Comparison of ENCODE assay signal across 14 cellular contexts in the genomic region with DNA sequence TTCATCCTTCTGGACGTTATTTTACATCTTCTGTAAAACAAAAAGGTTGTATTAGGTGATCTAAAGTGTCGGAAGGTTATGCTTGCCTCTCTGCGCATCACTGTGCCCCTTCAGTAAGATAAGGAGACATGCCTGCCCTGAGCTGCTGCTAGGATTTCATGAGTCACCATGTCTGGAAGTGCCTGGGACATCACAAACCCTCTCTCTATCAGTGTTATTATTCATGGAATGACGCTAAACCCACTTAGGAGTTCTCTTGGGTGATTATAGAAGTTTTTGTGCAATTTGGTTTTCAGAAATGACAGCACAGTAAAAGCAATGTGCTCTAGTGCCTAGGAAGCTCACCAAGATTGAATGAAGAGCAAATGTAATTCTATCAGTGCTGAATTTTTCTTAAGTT.
DNase-seq lines count a peak whose midpoint lies in the region; ATAC-seq and TF ChIP-seq lines count a peak whose summit lies in the region.
"Had no signal": no experiment of that assay in that cellular context is flagged by ENCODE, and none has a peak within 500 bp of the region (broad histone marks: within the 10 kb centered on the region; RNA-seq: fewer than 3 reads in every experiment).

No MANE protein-coding gene starts in this region.

- no peak overlapping the region for H2AFZ ChIP-seq in osteoblast (ENCODE audit: low read length)

- H3K9me3 ChIP-seq in osteoblast (ENCODE audit: low read depth, low read length), result no peaks in the 10 kb centered on the region
- H3K9me3 ChIP-seq in gastrocnemius medialis, result no peaks in the 10 kb centered on the region
- H3K9me3 ChIP-seq: esophagus squamous epithelium, transverse colon had no signal

- no peak overlapping the region for H3K4me3 Mint-ChIP-seq in stimulated activated naive B cell treated with anti-CD40 and anti-IgM and Interleukin-4, amounts not matched to agents 10 μg/mL and 1 μg/mL and 100 μg/mL, for 72 hours
- H3K4me3 Mint-ChIP-seq: activated CD8-positive, alpha-beta memory T cell treated with anti-CD3 and anti-CD28 coated beads, Interleukin-2, amount 10 ng/mL, durations not matched to agents 7 days and 5 days had no signal

- no peaks in the 10 kb centered on the region for H3K9me3 Mint-ChIP-seq in stimulated activated naive B cell treated with anti-CD40 and anti-IgM and Interleukin-4, amounts not matched to agents 10 μg/mL and 1 μg/mL and 100 μg/mL, for 72 hours

- H3K36me3 Mint-ChIP-seq in stimulated activated naive B cell treated with anti-CD40 and anti-IgM and Interleukin-4, amounts not matched to agents 10 μg/mL and 1 μg/mL and 100 μg/mL, for 72 hours, result no peaks in the 10 kb centered on the region
- H3K36me3 Mint-ChIP-seq: activated CD8-positive, alpha-beta memory T cell treated with anti-CD3 and anti-CD28 coated beads, Interleukin-2, amount 10 ng/mL, durations not matched to agents 7 days and 5 days had no signal

- no peak for ATAC-seq in stimulated activated naive B cell treated with anti-CD40 and anti-IgM and Interleukin-4, amounts not matched to agents 10 μg/mL and 1 μg/mL and 100 μg/mL, for 72 hours (replicated peaks)
- ATAC-seq in gastrocnemius medialis, result no peak
- ATAC-seq: activated CD8-positive, alpha-beta memory T cell treated with anti-CD3 and anti-CD28 coated beads, Interleukin-2, amount 10 ng/mL, durations not matched to agents 7 days and 5 days had no signal

- peak; percentile 69 for DNase-seq in EL
- peak; percentile 23 for DNase-seq in SK-N-DZ (ENCODE audit: low spot score)
- DNase-seq in foreskin fibroblast, result peak; percentile 37 to 66
- peak; percentile 6 for DNase-seq in osteoblast (ENCODE audit: insufficient read length, low spot score, missing footprints)
- no peak for DNase-seq in NCI-H1436 (lab: John Stamatoyannopoulos, UW)
- DNase-seq in DMS153 (lab: John Stamatoyannopoulos, UW), result no peak
- no peak for DNase-seq in stimulated activated naive B cell treated with anti-CD40 and anti-IgM and Interleukin-4, amounts not matched to agents 10 μg/mL and 1 μg/mL and 100 μg/mL, for 72 hours
- DNase-seq in gastrocnemius medialis, result no peak
- DNase-seq: activated CD8-positive, alpha-beta memory T cell treated with anti-CD3 and anti-CD28 coated beads, Interleukin-2, amount 10 ng/mL, durations not matched to agents 7 days and 5 days; DMS 273 treated with DMSO at 0.1 percent for 48 hours; esophagus squamous epithelium; T-helper 2 cell; transverse colon had no signal

- no peaks in the 10 kb centered on the region for H3K4me1 Mint-ChIP-seq in stimulated activated naive B cell treated with anti-CD40 and anti-IgM and Interleukin-4, amounts not matched to agents 10 μg/mL and 1 μg/mL and 100 μg/mL, for 72 hours
- H3K4me1 Mint-ChIP-seq: activated CD8-positive, alpha-beta memory T cell treated with anti-CD3 and anti-CD28 coated beads, Interleukin-2, amount 10 ng/mL, durations not matched to agents 7 days and 5 days had no signal

- TF ChIP-seq CTCF in foreskin fibroblast (IDR thresholded peaks at IDR 0.05; ENCODE audit: low read depth, low read length), result no peak
- TF ChIP-seq CTCF in osteoblast (IDR thresholded peaks at IDR 0.05; ENCODE audit: extremely low read depth, low read depth, low read length), result no peak
- no peak for TF ChIP-seq CTCF in gastrocnemius medialis (IDR thresholded peaks at IDR 0.05 in 4 of 5, conservative IDR thresholded peaks at IDR 0.05 in 1 of 5)

- peaks cover 34% of the 10 kb centered on the region for H3K4me1 ChIP-seq in osteoblast (ENCODE audit: insufficient read depth, low read length)
- H3K4me1 ChIP-seq in gastrocnemius medialis, result no peaks in the 10 kb centered on the region
- H3K4me1 ChIP-seq: esophagus squamous epithelium, transverse colon had no signal

- no peaks in the 10 kb centered on the region for H4K20me1 ChIP-seq in osteoblast (ENCODE audit: insufficient read depth, low read length)

- H3K36me3 ChIP-seq in osteoblast (ENCODE audit: insufficient read depth, low read length) (no peaks in the 10 kb centered on the region), gastrocnemius medialis (no peaks in the 10 kb centered on the region)
- H3K36me3 ChIP-seq: esophagus squamous epithelium, transverse colon had no signal

- intact Hi-C loops in gastrocnemius medialis (cut with DNase I; ENCODE audit: low total_unique reads), result no loop called here

- no peaks in the 10 kb centered on the region for H3K79me2 ChIP-seq in osteoblast (ENCODE audit: insufficient read depth, low read length)

- H3K4me3 ChIP-seq in foreskin fibroblast (ENCODE audit: low read depth in 1 of 2, low read length in 2 of 2), result no peak overlapping the region
- no peak overlapping the region for H3K4me3 ChIP-seq in osteoblast (ENCODE audit: insufficient read depth, low read length)
- H3K4me3 ChIP-seq in gastrocnemius medialis, result no peak overlapping the region
- H3K4me3 ChIP-seq: esophagus squamous epithelium, lung, transverse colon had no signal

- no peak overlapping the region for H3K27ac Mint-ChIP-seq in stimulated activated naive B cell treated with anti-CD40 and anti-IgM and Interleukin-4, amounts not matched to agents 10 μg/mL and 1 μg/mL and 100 μg/mL, for 72 hours
- H3K27ac Mint-ChIP-seq: activated CD8-positive, alpha-beta memory T cell treated with anti-CD3 and anti-CD28 coated beads, Interleukin-2, amount 10 ng/mL, durations not matched to agents 7 days and 5 days had no signal

- H3K4me2 ChIP-seq in osteoblast (ENCODE audit: insufficient read depth, low read length), result peak overlapping the region; percentile 56

- no peak for TF ChIP-seq POLR2A in gastrocnemius medialis (IDR thresholded peaks at IDR 0.05)

- in situ Hi-C loops in gastrocnemius medialis (cut with MboI; ENCODE audit: low sequenced_read_pairs in 4 of 4), result no loop called here

- H3K27me3 Mint-ChIP-seq in stimulated activated naive B cell treated with anti-CD40 and anti-IgM and Interleukin-4, amounts not matched to agents 10 μg/mL and 1 μg/mL and 100 μg/mL, for 72 hours, result no peaks in the 10 kb centered on the region
- H3K27me3 Mint-ChIP-seq: activated CD8-positive, alpha-beta memory T cell treated with anti-CD3 and anti-CD28 coated beads, Interleukin-2, amount 10 ng/mL, durations not matched to agents 7 days and 5 days had no signal

- H3K27ac ChIP-seq in osteoblast (ENCODE audit: low read depth, low read length) (peak overlapping the region; percentile 49), gastrocnemius medialis (no peak overlapping the region)
- H3K27ac ChIP-seq: esophagus squamous epithelium, transverse colon had no signal

- H3K27me3 ChIP-seq in osteoblast (ENCODE audit: insufficient read depth, low read length), result no peaks in the 10 kb centered on the region
- H3K27me3 ChIP-seq in gastrocnemius medialis, result no peaks in the 10 kb centered on the region
- H3K27me3 ChIP-seq: esophagus squamous epithelium, transverse colon had no signal

Comparison
In these comparisons a context has a peak if more than half of its experiments do, and no peak if none do; other contexts are left out.
1. DNase-seq: peak in EL (single experiment), SK-N-DZ (single experiment), foreskin fibroblast (2 of 2) and osteoblast (single experiment); none in NCI-H1436 (single experiment), DMS153 (single experiment), stimulated activated naive B cell treated with anti-CD40 and anti-IgM and Interleukin-4, amounts not matched to agents 10 μg/mL and 1 μg/mL and 100 μg/mL, for 72 hours (single experiment) and gastrocnemius medialis (0 of 2).